ENCODE assay signal across 1 cellular context in the genomic region with DNA sequence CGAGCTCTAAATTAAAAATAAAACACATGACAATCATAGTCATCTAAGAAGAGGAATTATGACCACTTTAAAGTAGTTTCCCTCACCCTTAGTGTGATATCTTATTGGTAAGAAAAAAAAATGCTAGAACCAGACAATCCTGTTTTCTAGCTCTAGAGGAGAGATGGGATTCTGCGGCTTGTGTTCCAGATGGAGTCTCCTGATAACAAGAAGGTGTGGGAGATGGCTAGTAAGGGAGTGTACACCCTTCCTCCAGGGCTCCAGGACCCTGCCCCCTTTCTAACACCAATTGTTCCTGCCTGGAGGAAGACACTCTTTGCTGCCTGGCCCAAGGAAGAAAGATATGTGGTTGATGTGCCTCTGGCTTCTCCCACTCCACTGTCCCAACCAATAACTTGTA.
TF ChIP-seq lines count a peak whose summit lies in the region.

No MANE protein-coding gene starts in this region.

TF ChIP-seq in HCT116, 20 proteins besides CTCF, POLR2A, EP300 and RAD21 (continued from another document):
- TF ChIP-seq, protein P1, sequence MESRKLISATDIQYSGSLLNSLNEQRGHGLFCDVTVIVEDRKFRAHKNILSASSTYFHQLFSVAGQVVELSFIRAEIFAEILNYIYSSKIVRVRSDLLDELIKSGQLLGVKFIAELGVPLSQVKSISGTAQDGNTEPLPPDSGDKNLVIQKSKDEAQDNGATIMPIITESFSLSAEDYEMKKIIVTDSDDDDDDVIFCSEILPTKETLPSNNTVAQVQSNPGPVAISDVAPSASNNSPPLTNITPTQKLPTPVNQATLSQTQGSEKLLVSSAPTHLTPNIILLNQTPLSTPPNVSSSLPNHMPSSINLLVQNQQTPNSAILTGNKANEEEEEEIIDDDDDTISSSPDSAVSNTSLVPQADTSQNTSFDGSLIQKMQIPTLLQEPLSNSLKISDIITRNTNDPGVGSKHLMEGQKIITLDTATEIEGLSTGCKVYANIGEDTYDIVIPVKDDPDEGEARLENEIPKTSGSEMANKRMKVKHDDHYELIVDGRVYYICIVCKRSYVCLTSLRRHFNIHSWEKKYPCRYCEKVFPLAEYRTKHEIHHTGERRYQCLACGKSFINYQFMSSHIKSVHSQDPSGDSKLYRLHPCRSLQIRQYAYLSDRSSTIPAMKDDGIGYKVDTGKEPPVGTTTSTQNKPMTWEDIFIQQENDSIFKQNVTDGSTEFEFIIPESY (IDR thresholded peaks at IDR 0.05; ENCODE audit: extremely low read depth, insufficient replicate concordance, low read length) = no peak
